1 cellular context compared by ENCODE assay signal in the genomic region with DNA sequence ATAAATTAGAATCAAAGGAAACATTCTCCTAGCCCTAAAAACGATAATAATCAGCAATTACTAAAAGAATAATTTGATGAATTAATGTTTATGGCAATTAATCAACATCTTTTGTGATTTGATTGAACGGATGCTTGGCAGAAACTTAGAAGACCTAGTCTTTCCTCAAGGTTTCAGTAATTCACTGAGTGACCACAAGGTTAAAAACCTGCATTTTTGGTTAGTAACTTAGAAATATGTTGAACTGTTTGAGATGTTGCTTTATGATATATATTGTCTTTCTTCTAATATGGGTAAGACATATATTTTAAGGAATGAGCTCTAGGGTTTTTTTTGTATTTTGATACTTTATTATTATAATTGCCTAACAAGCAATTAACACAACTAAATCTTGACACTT.
TF ChIP-seq lines count a peak whose summit lies in the region.

No MANE protein-coding gene starts in this region.

TF ChIP-seq in SK-N-SH, 30 proteins besides CTCF, POLR2A, EP300 and RAD21 (continued from another document):
- TF ChIP-seq, protein P1, sequence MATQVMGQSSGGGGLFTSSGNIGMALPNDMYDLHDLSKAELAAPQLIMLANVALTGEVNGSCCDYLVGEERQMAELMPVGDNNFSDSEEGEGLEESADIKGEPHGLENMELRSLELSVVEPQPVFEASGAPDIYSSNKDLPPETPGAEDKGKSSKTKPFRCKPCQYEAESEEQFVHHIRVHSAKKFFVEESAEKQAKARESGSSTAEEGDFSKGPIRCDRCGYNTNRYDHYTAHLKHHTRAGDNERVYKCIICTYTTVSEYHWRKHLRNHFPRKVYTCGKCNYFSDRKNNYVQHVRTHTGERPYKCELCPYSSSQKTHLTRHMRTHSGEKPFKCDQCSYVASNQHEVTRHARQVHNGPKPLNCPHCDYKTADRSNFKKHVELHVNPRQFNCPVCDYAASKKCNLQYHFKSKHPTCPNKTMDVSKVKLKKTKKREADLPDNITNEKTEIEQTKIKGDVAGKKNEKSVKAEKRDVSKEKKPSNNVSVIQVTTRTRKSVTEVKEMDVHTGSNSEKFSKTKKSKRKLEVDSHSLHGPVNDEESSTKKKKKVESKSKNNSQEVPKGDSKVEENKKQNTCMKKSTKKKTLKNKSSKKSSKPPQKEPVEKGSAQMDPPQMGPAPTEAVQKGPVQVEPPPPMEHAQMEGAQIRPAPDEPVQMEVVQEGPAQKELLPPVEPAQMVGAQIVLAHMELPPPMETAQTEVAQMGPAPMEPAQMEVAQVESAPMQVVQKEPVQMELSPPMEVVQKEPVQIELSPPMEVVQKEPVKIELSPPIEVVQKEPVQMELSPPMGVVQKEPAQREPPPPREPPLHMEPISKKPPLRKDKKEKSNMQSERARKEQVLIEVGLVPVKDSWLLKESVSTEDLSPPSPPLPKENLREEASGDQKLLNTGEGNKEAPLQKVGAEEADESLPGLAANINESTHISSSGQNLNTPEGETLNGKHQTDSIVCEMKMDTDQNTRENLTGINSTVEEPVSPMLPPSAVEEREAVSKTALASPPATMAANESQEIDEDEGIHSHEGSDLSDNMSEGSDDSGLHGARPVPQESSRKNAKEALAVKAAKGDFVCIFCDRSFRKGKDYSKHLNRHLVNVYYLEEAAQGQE (IDR thresholded peaks at IDR 0.05; ENCODE audit: low read depth, low read length) = no peak
- TF ChIP-seq JUND (IDR thresholded peaks at IDR 0.05) = no peak
- no peak for TF ChIP-seq CHD2 (IDR thresholded peaks at IDR 0.05; ENCODE audit: low read length, partially characterized antibody)
- TF ChIP-seq, protein P2, sequence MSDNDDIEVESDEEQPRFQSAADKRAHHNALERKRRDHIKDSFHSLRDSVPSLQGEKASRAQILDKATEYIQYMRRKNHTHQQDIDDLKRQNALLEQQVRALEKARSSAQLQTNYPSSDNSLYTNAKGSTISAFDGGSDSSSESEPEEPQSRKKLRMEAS (IDR thresholded peaks at IDR 0.05; ENCODE audit: low read depth) = no peak
- no peak for TF ChIP-seq MXI1 (IDR thresholded peaks at IDR 0.05; ENCODE audit: low read depth, low read length)
- TF ChIP-seq NFIC (IDR thresholded peaks at IDR 0.05; ENCODE audit: borderline replicate concordance) = no peak
- no peak for TF ChIP-seq GABPA (IDR thresholded peaks at IDR 0.05; ENCODE audit: low read depth)
- TF ChIP-seq RXRA (IDR thresholded peaks at IDR 0.05; ENCODE audit: borderline replicate concordance, low read depth) = no peak
- TF ChIP-seq TCF12 (IDR thresholded peaks at IDR 0.05) = no peak
- TF ChIP-seq RFX5 (IDR thresholded peaks at IDR 0.05; ENCODE audit: low read length) = no peak
- TF ChIP-seq POLR2AphosphoS5 (IDR thresholded peaks at IDR 0.05; ENCODE audit: low read depth, low read length) = no peak
- no peak for TF ChIP-seq FOXJ3 (CRISPR knock-in tag; IDR thresholded peaks at IDR 0.05)
- TF ChIP-seq FOSL2 (IDR thresholded peaks at IDR 0.05; ENCODE audit: borderline replicate concordance, low read depth) = no peak
- TF ChIP-seq, protein P3, sequence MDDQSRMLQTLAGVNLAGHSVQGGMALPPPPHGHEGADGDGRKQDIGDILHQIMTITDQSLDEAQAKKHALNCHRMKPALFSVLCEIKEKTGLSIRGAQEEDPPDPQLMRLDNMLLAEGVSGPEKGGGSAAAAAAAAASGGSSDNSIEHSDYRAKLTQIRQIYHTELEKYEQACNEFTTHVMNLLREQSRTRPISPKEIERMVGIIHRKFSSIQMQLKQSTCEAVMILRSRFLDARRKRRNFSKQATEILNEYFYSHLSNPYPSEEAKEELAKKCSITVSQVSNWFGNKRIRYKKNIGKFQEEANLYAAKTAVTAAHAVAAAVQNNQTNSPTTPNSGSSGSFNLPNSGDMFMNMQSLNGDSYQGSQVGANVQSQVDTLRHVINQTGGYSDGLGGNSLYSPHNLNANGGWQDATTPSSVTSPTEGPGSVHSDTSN (IDR thresholded peaks at IDR 0.05) = no peak
- TF ChIP-seq FOXM1 (IDR thresholded peaks at IDR 0.05; ENCODE audit: low read depth) = no peak
- TF ChIP-seq MEF2A (IDR thresholded peaks at IDR 0.05; ENCODE audit: borderline replicate concordance, low read depth) = no peak
- no peak for TF ChIP-seq ELF1 (IDR thresholded peaks at IDR 0.05)
- no peak for TF ChIP-seq TEAD4 (IDR thresholded peaks at IDR 0.05; ENCODE audit: borderline replicate concordance, insufficient read depth)
